In genomic region chr16:84675423-84675822, GRCh38 we compare ENCODE assay signal across 20 cellular contexts. TPM values are rescaled to one million over a fixed set of nuclear protein-coding genes. Genes with fewer than 3 reads are reported as not detected.
DNase-seq lines count a peak whose midpoint lies in the region; ATAC-seq lines count a peak whose summit lies in the region.
"Had no signal": no experiment of that assay in that cellular context is flagged by ENCODE, and none has a peak within 500 bp of the region (broad histone marks: within the 10 kb centered on the region; RNA-seq: fewer than 3 reads in every experiment).

No MANE protein-coding gene starts in this region.

- CTCF ChIA-PET in activated naive CD4-positive, alpha-beta T cell treated with anti-CD3 and anti-CD28 coated beads, Interleukin-2, amount 10 ng/mL, durations not matched to agents 7 days and 5 days (lab: Charles Lee) = interaction anchor here (1.5 kb wide), 1 partner anchor 53 kb away, joined by 4 read pairs; no protein-coding TSS in a partner anchor
- CTCF ChIA-PET in activated CD4-positive, alpha-beta memory T cell treated with anti-CD3 and anti-CD28 coated beads, Interleukin-2, amount 10 ng/mL, durations not matched to agents 7 days and 5 days (lab: Charles Lee) = no interaction called here
- CTCF ChIA-PET in naive thymus-derived CD4-positive, alpha-beta T cell (lab: Charles Lee) = interaction anchor here (0.5 to 0.6 kb wide), 3 partner anchors 15 to 167 kb away, joined by 3 to 4 read pairs (median 3); no protein-coding TSS in a partner anchor

- H4K8ac ChIP-seq in mesenchymal stem cell (ENCODE audit: low read length) = no peak overlapping the region

- no peak overlapping the region for H3K23ac ChIP-seq in mesenchymal stem cell (ENCODE audit: low read length in 2 of 2)

- H3K4me3 ChIP-seq in mesenchymal stem cell (ENCODE audit: insufficient read depth in 1 of 2, low read depth in 1 of 2, low read length in 2 of 2) = no peak overlapping the region
- no peak overlapping the region for H3K4me3 ChIP-seq in naive thymus-derived CD4-positive, alpha-beta T cell (ENCODE audit: low read length)
- H3K4me3 ChIP-seq: BLaER1 treated with 17β-estradiol and CSF1 and Interleukin-3, amounts not matched to agents 10 nM and 100 nM had no signal

- no peak overlapping the region for H2BK15ac ChIP-seq in mesenchymal stem cell (ENCODE audit: low read depth, poor library complexity, severe bottlenecking)

- no peak overlapping the region for H2AFZ ChIP-seq in mesenchymal stem cell (ENCODE audit: low read depth, low read length)

- intact Hi-C loops in posterior vena cava (cut with DNase I) = loop anchor here in 1 of 2 donors (10.0 kb wide), 1 partner anchor 49 kb away; no protein-coding TSS in a partner anchor
- intact Hi-C loops in naive thymus-derived CD4-positive, alpha-beta T cell (cut with micrococcal nuclease) = loop anchor here in 1 of 2 donors (10.0 kb wide), 1 partner anchor 279 kb away; no protein-coding TSS in a partner anchor

- peaks cover 0 to 11% of the 10 kb centered on the region in 2 experiments for H3K27me3 ChIP-seq in mesenchymal stem cell (ENCODE audit: control insufficient read depth in 1 of 2, insufficient read depth in 1 of 2, low read length in 2 of 2)
- no peaks in the 10 kb centered on the region for H3K27me3 ChIP-seq in naive thymus-derived CD4-positive, alpha-beta T cell (ENCODE audit: control insufficient read depth in 2 of 2, insufficient read depth in 2 of 2, low read length in 2 of 2)
- H3K27me3 ChIP-seq: BLaER1 treated with 17β-estradiol and CSF1 and Interleukin-3, amounts not matched to agents 10 nM and 100 nM had no signal

- H2BK5ac ChIP-seq in mesenchymal stem cell (ENCODE audit: low read depth, low read length, poor library complexity, severe bottlenecking) = no peak overlapping the region

- H3K9ac ChIP-seq in mesenchymal stem cell (ENCODE audit: low read length) = no peak overlapping the region
- H3K9ac ChIP-seq: BLaER1 treated with 17β-estradiol and CSF1 and Interleukin-3, amounts not matched to agents 10 nM and 100 nM had no signal

- no peaks in the 10 kb centered on the region for H3K36me3 ChIP-seq in mesenchymal stem cell (ENCODE audit: control insufficient read depth in 1 of 2, insufficient read depth in 2 of 2, low read depth in 1 of 2, low read length in 2 of 2)
- no peaks in the 10 kb centered on the region for H3K36me3 ChIP-seq in naive thymus-derived CD4-positive, alpha-beta T cell (ENCODE audit: control insufficient read depth in 2 of 3, insufficient read depth in 3 of 3, low read length in 3 of 3)
- H3K36me3 ChIP-seq: BLaER1 treated with 17β-estradiol and CSF1 and Interleukin-3, amounts not matched to agents 10 nM and 100 nM had no signal

- ATAC-seq in naive thymus-derived CD4-positive, alpha-beta T cell = no peak

- no peak overlapping the region for H3K14ac ChIP-seq in mesenchymal stem cell (ENCODE audit: low read length in 2 of 2)

- H2BK120ac ChIP-seq in mesenchymal stem cell (ENCODE audit: low read depth, low read length) = no peak overlapping the region

- no peak for DNase-seq in activated naive CD4-positive, alpha-beta T cell treated with anti-CD3 and anti-CD28 coated beads, Interleukin-2, amount 10 ng/mL, durations not matched to agents 7 days and 5 days
- no peak for DNase-seq in mesenchymal stem cell
- peak; percentile 2 for DNase-seq in posterior vena cava (ENCODE audit: low spot score)
- DNase-seq in activated CD4-positive, alpha-beta memory T cell treated with anti-CD3 and anti-CD28 coated beads, Interleukin-2, amount 10 ng/mL, durations not matched to agents 7 days and 5 days = no peak
- DNase-seq in naive thymus-derived CD4-positive, alpha-beta T cell = no peak
- no peak for DNase-seq in NCI-H510A (lab: John Stamatoyannopoulos, UW)
- DNase-seq: CD4-positive, alpha-beta T cell; CD8-positive, alpha-beta memory T cell; DMS 273 treated with DMSO at 0.1 percent for 48 hours; DMS79; EL; GDM1; GOT3; H7; HCEC 1CT had no signal

- H3K9me3 Mint-ChIP-seq in activated naive CD4-positive, alpha-beta T cell treated with anti-CD3 and anti-CD28 coated beads, Interleukin-2, amount 50 U/mL, for 24 hours = no peaks in the 10 kb centered on the region
- no peaks in the 10 kb centered on the region for H3K9me3 Mint-ChIP-seq in activated naive CD4-positive, alpha-beta T cell treated with anti-CD3 and anti-CD28 coated beads, Interleukin-2, amount 10 ng/mL, durations not matched to agents 7 days and 5 days
- H3K9me3 Mint-ChIP-seq in activated CD4-positive, alpha-beta memory T cell treated with anti-CD3 and anti-CD28 coated beads, Interleukin-2, amount 10 ng/mL, durations not matched to agents 7 days and 5 days = no peaks in the 10 kb centered on the region
- H3K9me3 Mint-ChIP-seq in naive thymus-derived CD4-positive, alpha-beta T cell = peaks cover 0 to 2% (median 0%) of the 10 kb centered on the region in 11 donors
- H3K9me3 Mint-ChIP-seq: CD14-positive monocyte; CD4-positive, alpha-beta T cell; CD8-positive, alpha-beta memory T cell had no signal

- H2AK5ac ChIP-seq in mesenchymal stem cell (ENCODE audit: low read length, severe bottlenecking) = no peak overlapping the region

- peaks cover 3% of the 10 kb centered on the region for H3K4me1 ChIP-seq in mesenchymal stem cell (ENCODE audit: control insufficient read depth, insufficient read depth, low read depth, low read length)
- no peaks in the 10 kb centered on the region for H3K4me1 ChIP-seq in naive thymus-derived CD4-positive, alpha-beta T cell (ENCODE audit: control insufficient read depth in 2 of 2, insufficient read depth in 2 of 2, low read length in 2 of 2)

- peak overlapping the region; percentile 49 for H4K91ac ChIP-seq in mesenchymal stem cell (ENCODE audit: low read length)

- peaks cover 3% of the 10 kb centered on the region for H3K79me1 ChIP-seq in mesenchymal stem cell (replicated peaks; ENCODE audit: low read length, poor library complexity, severe bottlenecking)

- POLR2A ChIA-PET in activated CD4-positive, alpha-beta memory T cell treated with anti-CD3 and anti-CD28 coated beads, Interleukin-2, amount 10 ng/mL, durations not matched to agents 7 days and 5 days (lab: Charles Lee) = no interaction called here
- POLR2A ChIA-PET in naive thymus-derived CD4-positive, alpha-beta T cell (lab: Charles Lee) = no interaction called here

- no peak overlapping the region for H3K4me2 ChIP-seq in mesenchymal stem cell (ENCODE audit: low read length, poor library complexity, severe bottlenecking)
- H3K4me2 ChIP-seq: BLaER1 treated with 17β-estradiol and CSF1 and Interleukin-3, amounts not matched to agents 10 nM and 100 nM had no signal

- peak overlapping the region; percentile 10 for H3K27ac Mint-ChIP-seq in activated naive CD4-positive, alpha-beta T cell treated with anti-CD3 and anti-CD28 coated beads, Interleukin-2, amount 50 U/mL, for 24 hours
- H3K27ac Mint-ChIP-seq in activated naive CD4-positive, alpha-beta T cell treated with anti-CD3 and anti-CD28 coated beads, Interleukin-2, amount 10 ng/mL, durations not matched to agents 7 days and 5 days = no peak overlapping the region
- H3K27ac Mint-ChIP-seq in activated CD4-positive, alpha-beta memory T cell treated with anti-CD3 and anti-CD28 coated beads, Interleukin-2, amount 10 ng/mL, durations not matched to agents 7 days and 5 days = no peak overlapping the region
- no peak overlapping the region for H3K27ac Mint-ChIP-seq in naive thymus-derived CD4-positive, alpha-beta T cell
- H3K27ac Mint-ChIP-seq: B cell; CD14-positive monocyte; CD4-positive, alpha-beta T cell; CD8-positive, alpha-beta memory T cell had no signal

- H3K36me3 Mint-ChIP-seq in activated naive CD4-positive, alpha-beta T cell treated with anti-CD3 and anti-CD28 coated beads, Interleukin-2, amount 50 U/mL, for 24 hours = no peaks in the 10 kb centered on the region
- H3K36me3 Mint-ChIP-seq in activated naive CD4-positive, alpha-beta T cell treated with anti-CD3 and anti-CD28 coated beads, Interleukin-2, amount 10 ng/mL, durations not matched to agents 7 days and 5 days = no peaks in the 10 kb centered on the region
- H3K36me3 Mint-ChIP-seq in activated CD4-positive, alpha-beta memory T cell treated with anti-CD3 and anti-CD28 coated beads, Interleukin-2, amount 10 ng/mL, durations not matched to agents 7 days and 5 days (ENCODE audit: low read depth) = no peaks in the 10 kb centered on the region
- no peaks in the 10 kb centered on the region for H3K36me3 Mint-ChIP-seq in naive thymus-derived CD4-positive, alpha-beta T cell
- H3K36me3 Mint-ChIP-seq: CD8-positive, alpha-beta memory T cell had no signal

- WGBS in mesenchymal stem cell = 85% methylated on average over 9 of the region's 9 CpGs

- H3K9me3 ChIP-seq in mesenchymal stem cell (ENCODE audit: control insufficient read depth, low read length) = no peaks in the 10 kb centered on the region
- no peaks in the 10 kb centered on the region for H3K9me3 ChIP-seq in naive thymus-derived CD4-positive, alpha-beta T cell (ENCODE audit: control insufficient read depth in 2 of 3, low read length in 3 of 3)
- H3K9me3 ChIP-seq: BLaER1 treated with 17β-estradiol and CSF1 and Interleukin-3, amounts not matched to agents 10 nM and 100 nM had no signal

- H3K27me3 Mint-ChIP-seq in activated naive CD4-positive, alpha-beta T cell treated with anti-CD3 and anti-CD28 coated beads, Interleukin-2, amount 50 U/mL, for 24 hours = no peaks in the 10 kb centered on the region
- H3K27me3 Mint-ChIP-seq in activated naive CD4-positive, alpha-beta T cell treated with anti-CD3 and anti-CD28 coated beads, Interleukin-2, amount 10 ng/mL, durations not matched to agents 7 days and 5 days = peaks cover 46% of the 10 kb centered on the region
- H3K27me3 Mint-ChIP-seq in activated CD4-positive, alpha-beta memory T cell treated with anti-CD3 and anti-CD28 coated beads, Interleukin-2, amount 10 ng/mL, durations not matched to agents 7 days and 5 days = peaks cover 23% of the 10 kb centered on the region
- peaks cover 0 to 33% (median 0%) of the 10 kb centered on the region in 5 donors for H3K27me3 Mint-ChIP-seq in naive thymus-derived CD4-positive, alpha-beta T cell
- H3K27me3 Mint-ChIP-seq: CD4-positive, alpha-beta T cell had no signal

- peaks cover 12% of the 10 kb centered on the region for H3K4me1 Mint-ChIP-seq in activated naive CD4-positive, alpha-beta T cell treated with anti-CD3 and anti-CD28 coated beads, Interleukin-2, amount 50 U/mL, for 24 hours
- peaks cover 7% of the 10 kb centered on the region for H3K4me1 Mint-ChIP-seq in activated naive CD4-positive, alpha-beta T cell treated with anti-CD3 and anti-CD28 coated beads, Interleukin-2, amount 10 ng/mL, durations not matched to agents 7 days and 5 days
- H3K4me1 Mint-ChIP-seq in activated CD4-positive, alpha-beta memory T cell treated with anti-CD3 and anti-CD28 coated beads, Interleukin-2, amount 10 ng/mL, durations not matched to agents 7 days and 5 days = peaks cover 9% of the 10 kb centered on the region
- peaks cover 5 to 11% (median 8%) of the 10 kb centered on the region in 7 donors for H3K4me1 Mint-ChIP-seq in naive thymus-derived CD4-positive, alpha-beta T cell

- no peak overlapping the region for H3K18ac ChIP-seq in mesenchymal stem cell (ENCODE audit: low read depth in 1 of 2, low read length in 2 of 2)

- no peak overlapping the region for H3K27ac ChIP-seq in mesenchymal stem cell (ENCODE audit: low read length, poor library complexity, severe bottlenecking)
- H3K27ac ChIP-seq in naive thymus-derived CD4-positive, alpha-beta T cell (ENCODE audit: low read depth, low read length) = no peak overlapping the region
- H3K27ac ChIP-seq: 22Rv1; BLaER1 treated with 17β-estradiol and CSF1 and Interleukin-3, amounts not matched to agents 10 nM and 100 nM had no signal

- H2BK12ac ChIP-seq in mesenchymal stem cell (ENCODE audit: low read length in 2 of 2) = no peak overlapping the region

- H3K4ac ChIP-seq in mesenchymal stem cell (ENCODE audit: low read depth in 1 of 2, low read length in 2 of 2) = no peak overlapping the region

- no peak overlapping the region for H3K4me3 Mint-ChIP-seq in activated naive CD4-positive, alpha-beta T cell treated with anti-CD3 and anti-CD28 coated beads, Interleukin-2, amount 50 U/mL, for 24 hours
- H3K4me3 Mint-ChIP-seq in activated naive CD4-positive, alpha-beta T cell treated with anti-CD3 and anti-CD28 coated beads, Interleukin-2, amount 10 ng/mL, durations not matched to agents 7 days and 5 days = no peak overlapping the region
- H3K4me3 Mint-ChIP-seq in activated CD4-positive, alpha-beta memory T cell treated with anti-CD3 and anti-CD28 coated beads, Interleukin-2, amount 10 ng/mL, durations not matched to agents 7 days and 5 days = no peak overlapping the region
- H3K4me3 Mint-ChIP-seq in naive thymus-derived CD4-positive, alpha-beta T cell = no peak overlapping the region
- H3K4me3 Mint-ChIP-seq: B cell; CD14-positive monocyte; CD4-positive, alpha-beta T cell; CD8-positive, alpha-beta memory T cell had no signal

RNA-seq across cellular contexts. Expression of gene USP10, which starts 24.4 kb away (rescaled TPM):
- polyA plus RNA-seq in mesenchymal stem cell (2013, experiment 1 of 2) = 51.6 TPM
- 51.4 TPM for polyA plus RNA-seq in mesenchymal stem cell (2013, experiment 2 of 2)
- total RNA-seq in posterior vena cava = 10 to 100 TPM; 64.3 to 68.1 TPM
- total RNA-seq in activated CD4-positive, alpha-beta memory T cell treated with anti-CD3 and anti-CD28 coated beads, Interleukin-2, amount 10 ng/mL, durations not matched to agents 7 days and 5 days = 10 to 100 TPM; 92.2 to 94.4 TPM
- 100 to 1,000 TPM in 3 of 5 experiments, 10 to 100 TPM in 2; 88.4 to 113 (median 112) TPM for total RNA-seq in naive thymus-derived CD4-positive, alpha-beta T cell
- polyA plus RNA-seq in naive thymus-derived CD4-positive, alpha-beta T cell = 100 to 1,000 TPM; 106 to 123 TPM

RNA-seq across cellular contexts. Expression of gene KLHL36, which starts 27.1 kb away (rescaled TPM):
- polyA plus RNA-seq in mesenchymal stem cell (2013, experiment 1 of 2) = 19.3 TPM
- 18.4 TPM for polyA plus RNA-seq in mesenchymal stem cell (2013, experiment 2 of 2)
- total RNA-seq in posterior vena cava = 10 to 100 TPM; 48.5 to 49.4 TPM
- total RNA-seq in activated CD4-positive, alpha-beta memory T cell treated with anti-CD3 and anti-CD28 coated beads, Interleukin-2, amount 10 ng/mL, durations not matched to agents 7 days and 5 days = 10 to 100 TPM; 45.7 to 49.0 TPM
- total RNA-seq in naive thymus-derived CD4-positive, alpha-beta T cell = 100 to 1,000 TPM in 2 of 5 experiments, 10 to 100 TPM in 3; 51.8 to 161 (median 97.8) TPM
- polyA plus RNA-seq in naive thymus-derived CD4-positive, alpha-beta T cell = 10 to 100 TPM; 45.8 to 73.7 TPM

RNA-seq across cellular contexts. Expression of gene COTL1, which starts 57.5 kb away (rescaled TPM):
- polyA plus RNA-seq in mesenchymal stem cell (2013, experiment 1 of 2) = 264 TPM
- polyA plus RNA-seq in mesenchymal stem cell (2013, experiment 2 of 2) = 251 TPM
- total RNA-seq in posterior vena cava = 10 to 100 TPM; 55.0 to 66.0 TPM
- total RNA-seq in activated CD4-positive, alpha-beta memory T cell treated with anti-CD3 and anti-CD28 coated beads, Interleukin-2, amount 10 ng/mL, durations not matched to agents 7 days and 5 days = 100 to 1,000 TPM; 676 to 689 TPM
- 100 to 1,000 TPM in 3 of 5 experiments, 10 to 100 TPM in 2; 84.2 to 704 (median 172) TPM for total RNA-seq in naive thymus-derived CD4-positive, alpha-beta T cell
- polyA plus RNA-seq in naive thymus-derived CD4-positive, alpha-beta T cell = 100 to 1,000 TPM; 268 to 344 TPM
